Comparison of ENCODE assay signal across 15 cellular contexts in genomic region chr5:115531380-115531779, GRCh38. TPM values are rescaled to one million over a fixed set of nuclear protein-coding genes. Genes with fewer than 3 reads are reported as not detected.
DNase-seq lines count a peak whose midpoint lies in the region; ATAC-seq, FAIRE-seq and TF ChIP-seq lines count a peak whose summit lies in the region.
"Had no signal": no experiment of that assay in that cellular context is flagged by ENCODE, and none has a peak within 500 bp of the region (broad histone marks: within the 10 kb centered on the region; RNA-seq: fewer than 3 reads in every experiment).

No MANE protein-coding gene starts in this region.

- H4K20me1 ChIP-seq in Loucy (ENCODE audit: insufficient read depth, low read length, poor library complexity, severe bottlenecking) (peaks cover 65% of the 10 kb centered on the region), endothelial cell of umbilical vein (replicated peaks; ENCODE audit: control insufficient read depth, extremely low read depth, insufficient read depth, low read length) (peaks cover 31% of the 10 kb centered on the region), smooth muscle cell (ENCODE audit: low read depth) (peaks cover 99% of the 10 kb centered on the region)

- CTCF ChIA-PET in WTC11 (lab: Charles Lee) (no interaction called here), endothelial cell of umbilical vein (lab: Charles Lee) (interaction anchor here (0.7 to 1.0 kb wide), 2 partner anchors 9 to 54 kb away, joined by 3 to 5 read pairs; no protein-coding TSS in a partner anchor)

- FAIRE-seq in endothelial cell of umbilical vein (lab: Jason Lieb, UNC): no peak
- FAIRE-seq: GM12891 had no signal

- H3K4me3 Mint-ChIP-seq in WTC11: no peak overlapping the region

- peaks cover 10% of the 10 kb centered on the region for H3K4me1 ChIP-seq in Loucy (ENCODE audit: insufficient read depth, low read length, poor library complexity, severe bottlenecking)
- peaks cover 18% of the 10 kb centered on the region for H3K4me1 ChIP-seq in endothelial cell of umbilical vein (ENCODE audit: control insufficient read depth, extremely low read depth, insufficient read depth, low read length)
- H3K4me1 ChIP-seq in smooth muscle cell (ENCODE audit: low read depth): peaks cover 23% of the 10 kb centered on the region
- H3K4me1 ChIP-seq in aorta (ENCODE audit: control insufficient read depth in 1 of 2, insufficient read depth in 2 of 2, low read length in 2 of 2): peaks cover 0 to 5% of the 10 kb centered on the region in 2 donors
- peaks cover 0 to 18% of the 10 kb centered on the region in 2 donors for H3K4me1 ChIP-seq in ascending aorta

- peak overlapping the region; percentile 41 for H3K27ac ChIP-seq in endothelial cell of umbilical vein (ENCODE audit: insufficient read depth, low read depth, low read length)
- H3K27ac ChIP-seq in smooth muscle cell (ENCODE audit: low read depth): peak overlapping the region; percentile 13
- H3K27ac ChIP-seq in aorta (ENCODE audit: low read depth in 1 of 2, low read length in 2 of 2): no peak overlapping the region
- H3K27ac ChIP-seq in ascending aorta: no peak overlapping the region

- no peak for TF ChIP-seq POLR2A in endothelial cell of umbilical vein (IDR thresholded peaks at IDR 0.05; ENCODE audit: low read depth, low read length)

- H3K9me2 ChIP-seq in Loucy (replicated peaks; ENCODE audit: low read depth, low read length): no peaks in the 10 kb centered on the region

- H3K9me3 Mint-ChIP-seq in WTC11: no peaks in the 10 kb centered on the region

- TF ChIP-seq CTCF in Loucy (conservative IDR thresholded peaks at IDR 0.05; ENCODE audit: low read length): no peak
- no peak for TF ChIP-seq CTCF in WTC11 (IDR thresholded peaks at IDR 0.05)
- no peak for TF ChIP-seq CTCF in endothelial cell of umbilical vein (IDR thresholded peaks at IDR 0.05; ENCODE audit: extremely low read depth in 1 of 2, insufficient read depth in 1 of 2, low read depth in 1 of 2, low read length in 2 of 2)
- TF ChIP-seq CTCF in smooth muscle cell (IDR thresholded peaks at IDR 0.05; ENCODE audit: borderline replicate concordance, insufficient read depth, poor library complexity, severe bottlenecking): no peak
- TF ChIP-seq CTCF in ascending aorta (IDR thresholded peaks at IDR 0.05): no peak

- peaks cover 36% of the 10 kb centered on the region for H3K4me1 Mint-ChIP-seq in WTC11

- H3K36me3 ChIP-seq in Loucy (ENCODE audit: insufficient read depth, low read length) (peaks cover 5% of the 10 kb centered on the region; the same call in 1 of the 2 replicates), endothelial cell of umbilical vein (ENCODE audit: control insufficient read depth in 2 of 2, extremely low read depth in 1 of 2, insufficient read depth in 2 of 2, low read length in 2 of 2) (peaks cover 0 to 2% of the 10 kb centered on the region in 2 experiments), smooth muscle cell (ENCODE audit: low read depth) (no peaks in the 10 kb centered on the region), aorta (ENCODE audit: control insufficient read depth in 1 of 2, insufficient read depth in 2 of 2, low read length in 1 of 2) (no peaks in the 10 kb centered on the region), ascending aorta (peaks cover 3 to 10% of the 10 kb centered on the region in 2 donors)

- H2AFZ ChIP-seq in Loucy (ENCODE audit: low read length): no peak overlapping the region
- no peak overlapping the region for H2AFZ ChIP-seq in endothelial cell of umbilical vein (ENCODE audit: low read depth, low read length)
- H2AFZ ChIP-seq in smooth muscle cell (ENCODE audit: low read depth): no peak overlapping the region

- DNase-seq in WTC11 (ENCODE audit: low spot score): no peak
- DNase-seq in endothelial cell of umbilical vein (ENCODE audit: low read depth, low spot score): no peak
- DNase-seq in smooth muscle cell (lab: John Stamatoyannopoulos, UW; ENCODE audit: unreplicated experiment): no peak
- no peak for DNase-seq in aorta
- DNase-seq in NCI-H1694 treated with DMSO at 0.1 percent for 48 hours (lab: John Stamatoyannopoulos, UW): no peak
- no peak for DNase-seq in ascending aorta (ENCODE audit: low spot score in 2 of 2)
- DNase-seq: C1 segment of cervical spinal cord, Caco-2, DMS53, HCEC 1CT, NCI-H2107, NCI-H345, NCI-H526 treated with DMSO at 0.1 percent for 48 hours had no signal

- H3K9me3 ChIP-seq in Loucy (ENCODE audit: insufficient read depth, low read depth, low read length) (no peaks in the 10 kb centered on the region), endothelial cell of umbilical vein (replicated peaks; ENCODE audit: control insufficient read depth, insufficient read depth, low read length) (no peaks in the 10 kb centered on the region), smooth muscle cell (replicated peaks; ENCODE audit: low read depth) (no peaks in the 10 kb centered on the region), aorta (ENCODE audit: control insufficient read depth, low read length) (no peaks in the 10 kb centered on the region), ascending aorta (no peaks in the 10 kb centered on the region)
- H3K9me3 ChIP-seq: Caco-2 had no signal

- POLR2A ChIA-PET in WTC11 (lab: Charles Lee) (no interaction called here), endothelial cell of umbilical vein (lab: Charles Lee) (no interaction called here)

- ATAC-seq in WTC11 (no peak), aorta (ENCODE audit: low FRiP score) (no peak)

- H3K4me3 ChIP-seq in Loucy (ENCODE audit: low read length, poor library complexity, severe bottlenecking) (peak overlapping the region; percentile 20), endothelial cell of umbilical vein (replicated peaks in 1 of 3; ENCODE audit: insufficient read depth in 1 of 3, low read depth in 1 of 3, low read length in 3 of 3) (no peak overlapping the region), smooth muscle cell (no peak overlapping the region), aorta (ENCODE audit: low read length in 2 of 2) (no peak overlapping the region), ascending aorta (no peak overlapping the region)

- no peaks in the 10 kb centered on the region for H3K27me3 Mint-ChIP-seq in WTC11 (ENCODE audit: low read depth)

- H3K27ac Mint-ChIP-seq in WTC11: 0 out of 2 replicates have a peak overlapping the region, but pooled peaks have one; percentile 81

- H3K27me3 ChIP-seq in Loucy (ENCODE audit: insufficient read depth, low read length, poor library complexity, severe bottlenecking) (no peaks in the 10 kb centered on the region), endothelial cell of umbilical vein (ENCODE audit: control insufficient read depth in 2 of 2, insufficient read depth in 2 of 2, low read length in 2 of 2) (no peaks in the 10 kb centered on the region), smooth muscle cell (ENCODE audit: low read depth) (no peaks in the 10 kb centered on the region), aorta (ENCODE audit: control insufficient read depth in 1 of 2, insufficient read depth in 2 of 2, low read length in 1 of 2) (no peaks in the 10 kb centered on the region), ascending aorta (no peaks in the 10 kb centered on the region)

- H3K4me2 ChIP-seq in Loucy (ENCODE audit: low read depth, low read length, poor library complexity, severe bottlenecking) (peak overlapping the region; percentile 84), endothelial cell of umbilical vein (ENCODE audit: insufficient read depth, low read length) (peak overlapping the region; percentile 62), smooth muscle cell (peak overlapping the region; percentile 38)

- no peak overlapping the region for H3K9ac ChIP-seq in Loucy (ENCODE audit: low read depth, low read length, poor library complexity, severe bottlenecking)
- peak overlapping the region; percentile 9 for H3K9ac ChIP-seq in endothelial cell of umbilical vein (replicated peaks; ENCODE audit: extremely low read depth, insufficient read depth, low read length)
- H3K9ac ChIP-seq in smooth muscle cell (ENCODE audit: low read depth): no peak overlapping the region

- H3F3A ChIP-seq in Loucy (ENCODE audit: low read depth) (no peaks in the 10 kb centered on the region), smooth muscle cell (ENCODE audit: low read depth) (no peaks in the 10 kb centered on the region)

- peaks cover 15% of the 10 kb centered on the region for H3K36me3 Mint-ChIP-seq in WTC11

- dilution Hi-C loops in endothelial cell of umbilical vein (cut with MboI; ENCODE audit: extremely low pct_ligation_motif_present, low sequenced_read_pairs): loop anchor here (25.0 kb wide), 1 partner anchor 219 kb away; no protein-coding TSS in a partner anchor

- WGBS in smooth muscle cell (ENCODE audit: low lambda C conversion rate): 81% methylated on average over 3 of the region's 3 CpGs
- 79 to 86% methylated on average over 3 of the region's 3 CpGs for WGBS in aorta, 2 donors

- no TSS peak for BruUV-seq in endothelial cell of umbilical vein (replicated peaks; lab: Mats Ljungman, UMichigan)

- no peaks in the 10 kb centered on the region for H3K9me1 ChIP-seq in endothelial cell of umbilical vein (replicated peaks; ENCODE audit: control insufficient read depth, extremely low read depth, insufficient read depth, low read length)

- H3K79me2 ChIP-seq in Loucy (ENCODE audit: insufficient read depth, low read length) (peaks cover 95% of the 10 kb centered on the region), endothelial cell of umbilical vein (ENCODE audit: control insufficient read depth, insufficient read depth, low read length) (peaks cover 97% of the 10 kb centered on the region), smooth muscle cell (ENCODE audit: low read depth) (peaks cover 97% of the 10 kb centered on the region)

- intact Hi-C loops in endothelial cell of umbilical vein (cut with micrococcal nuclease) (no loop called here), aorta (cut with DNase I) (no loop called here), ascending aorta (cut with DNase I) (no loop called here)

TF ChIP-seq in WTC11, 78 proteins besides CTCF, POLR2A, EP300 and RAD21 (continues in another document):
- TF ChIP-seq ESRRA (CRISPR knock-in tag; IDR thresholded peaks at IDR 0.05; ENCODE audit: borderline replicate concordance) (no peak), TCF7 (CRISPR knock-in tag; IDR thresholded peaks at IDR 0.05; ENCODE audit: low read depth) (no peak)

TF ChIP-seq in endothelial cell of umbilical vein, 7 proteins besides CTCF, POLR2A, EP300 and RAD21 (continues in another document):
- no peak for TF ChIP-seq GATA2 (IDR thresholded peaks at IDR 0.05; ENCODE audit: insufficient read depth, insufficient read length, low read depth, low read length)

RNA-seq across cellular contexts. Expression of gene FEM1C, which starts 13.2 kb away (rescaled TPM):
- total RNA-seq in WTC11 (2021): 12.1 to 13.6 TPM (median 12.4 TPM) in 3 replicates
- total RNA-seq in endothelial cell of umbilical vein: 16.0 and 16.7 TPM in 2 replicates
- polyA plus RNA-seq in endothelial cell of umbilical vein: 4.3 and 6.2 TPM in 2 replicates
- polyA plus RNA-seq in endothelial cell of umbilical vein (2011; cell fraction: cytosol; rRNA removed): 5.2 and 5.7 TPM in 2 replicates
- polyA plus RNA-seq in endothelial cell of umbilical vein (2011; cell fraction: nucleus; rRNA removed): 12.3 and 12.9 TPM in 2 replicates
- polyA plus RNA-seq in endothelial cell of umbilical vein (2012): 8.5 and 9.9 TPM in 2 replicates
- 17.7 and 18.8 TPM in 2 replicates for polyA minus RNA-seq in endothelial cell of umbilical vein
- polyA minus RNA-seq in endothelial cell of umbilical vein (2011; cell fraction: cytosol; rRNA and poly(A)+ RNA removed): 7.0 TPM
- polyA minus RNA-seq in endothelial cell of umbilical vein (2011; cell fraction: nucleus; rRNA and poly(A)+ RNA removed): 26.9 and 32.2 TPM in 2 replicates
- 31.7 and 35.7 TPM in 2 replicates for total RNA-seq in smooth muscle cell
- 5.9 and 7.8 TPM in 2 replicates for polyA plus RNA-seq in smooth muscle cell
- 10 to 100 TPM; 18.8 to 21.0 TPM for total RNA-seq in aorta
- 1 to 10 TPM; 5.1 to 7.1 TPM for polyA plus RNA-seq in aorta
- total RNA-seq in ascending aorta: 11.1 TPM

Comparison
In these comparisons a context has a peak if more than half of its experiments do, and no peak if none do; other contexts are left out.
1. H3K27ac ChIP-seq: peak in endothelial cell of umbilical vein (single experiment) and smooth muscle cell (single experiment); none in aorta (0 of 2) and ascending aorta (0 of 2).
2. Peak in every context shown above with its lines, with median percentiles within 50 percentile points of each other: H3K4me2 ChIP-seq.